ENCODE assay signal across 8 cellular contexts in genomic region chr16:29973384-29974246, GRCh38. TPM values are rescaled to one million over a fixed set of nuclear protein-coding genes. Genes with fewer than 3 reads are reported as not detected.
DNase-seq lines count a peak whose midpoint lies in the region; ATAC-seq and TF ChIP-seq lines count a peak whose summit lies in the region.

Gene TAOK2, plus strand, starts transcription at chr16:29973868. Its CDS starts 3,905 bp downstream, at chr16:29977773.

- peak; percentile 80 for TF ChIP-seq POLR2A in GM15510 (IDR thresholded peaks at IDR 0.05; ENCODE audit: borderline replicate concordance, extremely low read depth, insufficient read length)
- TF ChIP-seq POLR2A in adrenal gland (IDR thresholded peaks at IDR 0.05), result peak; percentile 42 to 72
- TF ChIP-seq POLR2A in heart left ventricle (IDR thresholded peaks at IDR 0.05), result peak; percentile 65 to 95

- H3K9me3 ChIP-seq in adrenal gland (replicated peaks in 1 of 3) (no peaks in the 10 kb centered on the region), heart left ventricle (no peaks in the 10 kb centered on the region)

- H3K4me3 ChIP-seq in adrenal gland (peak within 1 kb of the TSS; percentile 54 to 87 (median 70)), heart left ventricle (peak within 1 kb of the TSS; percentile 66 to 98 (median 90))

- H3K27me3 Mint-ChIP-seq in type B pancreatic cell, result no peaks in the 10 kb centered on the region

- ATAC-seq in HG02884 (IDR thresholded peaks at IDR 0.05; ENCODE audit: unreplicated experiment) (peak; percentile 79), heart left ventricle (peak; percentile 95 to 98 (median 97))

- 2 to 5% (median 4%) methylated on average over 32 to 75 of the region's 75 CpGs for WGBS in adrenal gland, 4 donors
- 2% methylated on average over 53 to 75 of the region's 75 CpGs for WGBS in heart left ventricle, 4 donors

- peak; percentile 90 for DNase-seq in NCI-H1694 (lab: John Stamatoyannopoulos, UW)
- DNase-seq in adrenal gland, result peak; percentile 98 to 99 (median 99)
- peak; percentile 99 to 100 (median 99) for DNase-seq in heart left ventricle
- DNase-seq in posterior cingulate gyrus, result peak; percentile 97 to 100 (median 99)
- peak; percentile 100 for DNase-seq in type B pancreatic cell (ENCODE audit: extremely low spot score, unreplicated experiment)

- H3K27me3 ChIP-seq in adrenal gland, result no peaks in the 10 kb centered on the region
- no peaks in the 10 kb centered on the region for H3K27me3 ChIP-seq in heart left ventricle

- H3K9me3 Mint-ChIP-seq in type B pancreatic cell, result peaks cover 5% of the 10 kb centered on the region

- H3K4me3 Mint-ChIP-seq in type B pancreatic cell, result peak within 1 kb of the TSS; percentile 93

- H3K36me3 ChIP-seq in adrenal gland (replicated peaks in 1 of 2) (peaks cover 0 to 41% of the 10 kb centered on the region in 2 donors), heart left ventricle (peaks cover 0 to 52% (median 44%) of the 10 kb centered on the region in 9 donors)

- TF ChIP-seq CTCF in adrenal gland (IDR thresholded peaks at IDR 0.05) (no peak), heart left ventricle (IDR thresholded peaks at IDR 0.05) (no peak), type B pancreatic cell (conservative IDR thresholded peaks at IDR 0.05) (no peak)

- H3K4me1 ChIP-seq in adrenal gland (replicated peaks in 1 of 2) (peaks cover 21 to 39% of the 10 kb centered on the region in 2 donors), heart left ventricle (peaks cover 0 to 54% (median 37%) of the 10 kb centered on the region in 12 donors)

- H3K36me3 Mint-ChIP-seq in type B pancreatic cell, result peaks cover 24% of the 10 kb centered on the region

- peak within 1 kb of the TSS; percentile 80 for H3K27ac Mint-ChIP-seq in type B pancreatic cell

- H3K4me1 Mint-ChIP-seq in type B pancreatic cell (ENCODE audit: unreplicated experiment), result peaks cover 27% of the 10 kb centered on the region

- intact Hi-C loops in T-helper 1 cell treated with Interleukin-12 subunit alpha and Interleukin-12 subunit beta and Interleukin-4 antibody, amounts not matched to agents 30 ng/mL and 1 ng/mL, for 36 hours (cut with micrococcal nuclease), result loop anchor here (1.0 to 10.0 kb wide), 9 partner anchors 11 to 681 kb away; partner anchors contain the start of genes CDIPT, FBRS, INO80E and KCTD13
- intact Hi-C loops in adrenal gland (cut with DNase I) (loop anchor here in 1 of 2 donors (5.0 kb wide), 1 partner anchor 46 kb away; the partner anchor contains the start of gene KCTD13), heart left ventricle (cut with DNase I) (loop anchor here in 5 of 10 donors (1.0 to 5.0 kb wide), 6 partner anchors 11 to 1021 kb away; partner anchors contain the start of genes KCTD13 (in 3 of the 5), HIRIP3 (in 2 of the 5), NFATC2IP (in 1 of the 5) and TMEM219 (in 1 of the 5)), posterior cingulate gyrus (cut with DNase I) (loop anchor here (1.0 to 5.0 kb wide), 3 partner anchors 22 to 111 kb away; partner anchors contain the start of genes CDIPT, HIRIP3 and SEZ6L2)

- H3K27ac ChIP-seq in adrenal gland (peak within 1 kb of the TSS; percentile 23 to 87 (median 81)), heart left ventricle (peak within 1 kb of the TSS; percentile 87 to 99 (median 96))

RNA-seq across cellular contexts. Expression of gene TAOK2, which starts in this region (rescaled TPM):
- total RNA-seq in T-helper 1 cell treated with Interleukin-12 subunit alpha and Interleukin-12 subunit beta and Interleukin-4 antibody, amounts not matched to agents 30 ng/mL and 1 ng/mL, for 36 hours, result 39.8 and 41.5 TPM in 2 replicates
- total RNA-seq in adrenal gland, result 10 to 100 TPM; 57.5 to 95.0 (median 76.1) TPM
- polyA plus RNA-seq in adrenal gland, result 100 to 1,000 TPM in 1 of 3 donors, 10 to 100 TPM in 2; 36.6 to 135 (median 51.0) TPM
- total RNA-seq in heart left ventricle, result 10 to 100 TPM; 29.5 to 47.9 (median 35.1) TPM
- polyA plus RNA-seq in heart left ventricle, result 10 to 100 TPM; 36.3 to 37.8 TPM
- total RNA-seq in type B pancreatic cell (ENCODE audit: low replicate concordance), result 42.6 and 52.4 TPM in 2 replicates

Comparison
In these comparisons a context has a peak if more than half of its experiments do, and no peak if none do; other contexts are left out.
1. Peak in every context shown above with its lines: DNase-seq, ATAC-seq, H3K4me3 ChIP-seq and H3K27ac ChIP-seq.